Comparison of ENCODE assay signal across 27 cellular contexts in genomic region chr10:70935125-70935625, GRCh38.
"Had no signal": no experiment of that assay in that cellular context is flagged by ENCODE, and none has a peak within 500 bp of the region (broad histone marks: within the 10 kb centered on the region; RNA-seq: fewer than 3 reads in every experiment).

No MANE protein-coding gene starts in this region.

- H3K27ac ChIP-seq: coronary artery, esophagus squamous epithelium, heart right ventricle, prostate gland, right atrium auricular region, stomach, thyroid gland had no signal

- H3K9me3 ChIP-seq: esophagus squamous epithelium, heart right ventricle, mucosa of descending colon, prostate gland, right atrium auricular region, stomach, thyroid gland had no signal

- DNase-seq: dermis blood vessel endothelial cell; effector memory CD4-positive, alpha-beta T cell; erythroblast; esophagus squamous epithelium; foreskin melanocyte; glutamatergic neuron; heart right ventricle; hippocampal formation; mucosa of descending colon; naive B cell; stimulated activated CD4-positive, alpha-beta T cell treated with anti-CD3 and anti-CD28 coated beads, Interleukin-12 subunit alpha, Interleukin-12 subunit beta, amount 100 ng/mL, for 4 hours; stimulated activated CD4-positive, alpha-beta T cell treated with anti-CD3 and anti-CD28 coated beads, Interleukin-1b, Interleukin-23, amount 100 ng/mL, for 48 hours; stimulated activated CD4-positive, alpha-beta T cell treated with anti-CD3 and anti-CD28 coated beads, Interleukin-4, amount 100 ng/mL, for 1 hour; stimulated activated naive CD4-positive, alpha-beta T cell treated with Interleukin-2 at 50 U/mL for 16 hours; stomach; thyroid gland; trophoblast cell had no signal

- ATAC-seq: mucosa of descending colon; natural killer cell treated with Interleukin-12 subunit alpha and Interleukin-12 subunit beta and Interleukin-15 and Interleukin-18, amount 100 ng/mL, for 72 hours; sciatic nerve; stimulated activated effector memory CD8-positive, alpha-beta T cell treated with anti-CD3 and anti-CD28 coated beads, Interleukin-12 subunit alpha, Interleukin-12 subunit beta, amount 100 ng/mL, for 72 hours had no signal

- H3K4me2 ChIP-seq: smooth muscle cell had no signal

- H3K27me3 ChIP-seq: right atrium auricular region, thyroid gland had no signal

- FAIRE-seq: endometrium, islet of Langerhans had no signal

- H3K4me3 ChIP-seq: coronary artery, esophagus squamous epithelium, heart right ventricle, lung, mucosa of descending colon, prostate gland, right atrium auricular region, smooth muscle cell, stomach, thyroid gland had no signal

- H3K4me1 ChIP-seq: prostate gland, stomach, thyroid gland had no signal

- H3K36me3 ChIP-seq: esophagus squamous epithelium, heart right ventricle, prostate gland, right atrium auricular region, stomach, thyroid gland had no signal
